Comparison of ENCODE assay signal across 6 cellular contexts in the genomic region with DNA sequence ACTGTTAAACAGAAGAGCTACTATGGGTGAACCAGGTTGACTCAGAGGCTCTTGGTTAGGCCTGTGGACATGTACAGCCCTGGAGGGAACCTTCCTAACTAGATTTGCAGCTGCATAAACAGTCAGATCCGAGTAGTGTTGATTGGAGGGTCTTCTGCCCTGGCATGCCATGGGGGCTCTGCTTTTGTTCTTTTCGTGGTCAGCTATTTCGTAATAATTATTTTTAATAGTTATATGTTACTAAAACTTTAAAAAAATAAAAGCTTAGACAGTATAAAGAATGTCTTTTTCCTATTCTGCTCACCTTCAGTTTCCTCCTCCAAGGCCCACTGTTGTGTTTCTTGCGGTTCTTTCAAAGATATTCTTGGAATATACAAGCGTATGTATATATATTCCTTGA.
"Had no signal": no experiment of that assay in that cellular context is flagged by ENCODE, and none has a peak within 500 bp of the region (broad histone marks: within the 10 kb centered on the region; RNA-seq: fewer than 3 reads in every experiment).

No MANE protein-coding gene starts in this region.

- DNase-seq: GDM1, GF-D8 had no signal

- ATAC-seq: GM12878 had no signal

- H3K4me3 ChIP-seq: GM12878 had no signal

- FAIRE-seq: G401.6, GM12878, GM18507, GM19239 had no signal
